25 cellular contexts compared by ENCODE assay signal in genomic region chr1:42873670-42874069, GRCh38.
"Had no signal": no experiment of that assay in that cellular context is flagged by ENCODE, and none has a peak within 500 bp of the region (broad histone marks: within the 10 kb centered on the region; RNA-seq: fewer than 3 reads in every experiment).

No MANE protein-coding gene starts in this region.

- H3K27me3 Mint-ChIP-seq: stimulated activated memory B cell treated with anti-CD40 and anti-IgM and Interleukin-4, amounts not matched to agents 10 μg/mL and 1 μg/mL and 100 μg/mL, for 72 hours had no signal

- H3K4me2 ChIP-seq: hepatocyte had no signal

- H3K9ac ChIP-seq: parathyroid adenoma had no signal

- H3K79me2 ChIP-seq: hepatocyte, parathyroid adenoma had no signal

- H3K27ac ChIP-seq: hepatocyte, parathyroid adenoma, prostate gland, right lobe of liver, spleen, tibial artery, upper lobe of left lung, uterus had no signal

- H3K36me3 Mint-ChIP-seq: naive B cell had no signal

- H3K27me3 ChIP-seq: hepatocyte, right lobe of liver, upper lobe of left lung, uterus had no signal

- H3K9me3 ChIP-seq: prostate gland, right lobe of liver, upper lobe of left lung, uterus had no signal

- H3K4me3 Mint-ChIP-seq: endodermal cell; naive B cell; nephron progenitor cell; stimulated activated memory B cell treated with anti-CD40 and anti-IgM and Interleukin-4, amounts not matched to agents 10 μg/mL and 1 μg/mL and 100 μg/mL, for 72 hours; stimulated activated naive CD8-positive, alpha-beta T cell treated with anti-CD3 and anti-CD28 coated beads, Interleukin-15, Interleukin-2, amounts not matched to agents 100 ng/mL and 50 ng/mL, for 24 hours had no signal

- H3K4me1 ChIP-seq: parathyroid adenoma, prostate gland, spleen, tibial artery, upper lobe of left lung, uterus had no signal

- FAIRE-seq: endothelial cell of umbilical vein had no signal

- DNase-seq: dermis blood vessel endothelial cell; endodermal cell; erythroblast; foreskin melanocyte; head of caudate nucleus; left colon; left ventricle myocardium superior; mesendoderm; naive B cell; nephron progenitor cell; right lobe of liver; spleen; stimulated activated CD4-positive, alpha-beta T cell treated with anti-CD3 and anti-CD28 coated beads, Interleukin-15, amount 100 ng/mL, for 24 hours; stimulated activated CD4-positive, alpha-beta T cell treated with anti-CD3 and anti-CD28 coated beads, Interleukin-1b, Interleukin-23, amount 100 ng/mL, for 48 hours; stimulated activated CD4-positive, alpha-beta T cell treated with anti-CD3 and anti-CD28 coated beads, Interleukin-4, amount 100 ng/mL, for 24 hours; tibial artery; upper lobe of left lung; uterus had no signal

- H3K4me1 Mint-ChIP-seq: naive B cell; stimulated activated memory B cell treated with anti-CD40 and anti-IgM and Interleukin-4, amounts not matched to agents 10 μg/mL and 1 μg/mL and 100 μg/mL, for 72 hours had no signal

- ATAC-seq: left colon; left ventricle myocardium superior; right lobe of liver; stimulated activated memory B cell treated with anti-CD40 and anti-IgM and Interleukin-4, amounts not matched to agents 10 μg/mL and 1 μg/mL and 100 μg/mL, for 72 hours had no signal

- H3K27ac Mint-ChIP-seq: endodermal cell; naive B cell; nephron progenitor cell; stimulated activated memory B cell treated with anti-CD40 and anti-IgM and Interleukin-4, amounts not matched to agents 10 μg/mL and 1 μg/mL and 100 μg/mL, for 72 hours; stimulated activated naive CD8-positive, alpha-beta T cell treated with anti-CD3 and anti-CD28 coated beads, Interleukin-15, Interleukin-2, amounts not matched to agents 100 ng/mL and 50 ng/mL, for 24 hours had no signal

- H3K4me3 ChIP-seq: hepatocyte, lung, prostate gland, right lobe of liver, spleen, tibial artery, upper lobe of left lung, uterus had no signal

- H3K36me3 ChIP-seq: prostate gland, right lobe of liver, spleen, tibial artery, upper lobe of left lung, uterus had no signal

- H2AFZ ChIP-seq: hepatocyte, parathyroid adenoma had no signal
